ENCODE assay signal across 2 cellular contexts in the genomic region with DNA sequence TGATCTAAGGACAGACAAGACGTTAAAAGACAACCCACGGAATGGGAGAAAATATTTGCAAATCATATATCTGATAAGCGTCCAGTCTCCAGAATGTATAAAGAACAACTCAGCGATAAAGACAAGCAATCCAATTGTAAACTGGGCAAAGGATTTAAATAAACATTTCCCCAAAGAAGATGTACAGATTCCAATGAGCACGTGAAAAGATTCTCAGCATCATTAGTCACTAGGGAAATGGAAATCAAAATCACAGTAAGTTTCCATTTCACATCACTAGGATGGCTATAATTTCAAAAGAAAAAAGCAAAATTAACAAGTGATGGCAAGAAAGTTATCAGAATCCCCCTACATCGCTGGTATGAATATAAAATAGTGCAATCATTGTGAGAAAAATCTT.
TF ChIP-seq lines count a peak whose summit lies in the region.

No MANE protein-coding gene starts in this region.

TF ChIP-seq in A549, 52 proteins besides CTCF, POLR2A, EP300 and RAD21:
- TF ChIP-seq RNF2 (IDR thresholded peaks at IDR 0.05; ENCODE audit: borderline replicate concordance, low read depth) (no peak), RFX5 (IDR thresholded peaks at IDR 0.05) (0 out of 2 replicates have a peak, but pooled peaks have one; percentile 29)

TF ChIP-seq in IMR-90, 13 proteins besides CTCF, POLR2A, EP300 and RAD21:
- TF ChIP-seq RFX5 (IDR thresholded peaks at IDR 0.05; ENCODE audit: low read depth, low read length), result peak; percentile 81; the same call in 1 of the 2 replicates
- 0 out of 2 replicates have a peak, but pooled peaks have one; percentile 11 for TF ChIP-seq BHLHE40 (IDR thresholded peaks at IDR 0.05; ENCODE audit: low read depth, low read length)
- TF ChIP-seq, protein P1, sequence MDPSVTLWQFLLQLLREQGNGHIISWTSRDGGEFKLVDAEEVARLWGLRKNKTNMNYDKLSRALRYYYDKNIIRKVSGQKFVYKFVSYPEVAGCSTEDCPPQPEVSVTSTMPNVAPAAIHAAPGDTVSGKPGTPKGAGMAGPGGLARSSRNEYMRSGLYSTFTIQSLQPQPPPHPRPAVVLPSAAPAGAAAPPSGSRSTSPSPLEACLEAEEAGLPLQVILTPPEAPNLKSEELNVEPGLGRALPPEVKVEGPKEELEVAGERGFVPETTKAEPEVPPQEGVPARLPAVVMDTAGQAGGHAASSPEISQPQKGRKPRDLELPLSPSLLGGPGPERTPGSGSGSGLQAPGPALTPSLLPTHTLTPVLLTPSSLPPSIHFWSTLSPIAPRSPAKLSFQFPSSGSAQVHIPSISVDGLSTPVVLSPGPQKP (IDR thresholded peaks at IDR 0.05; ENCODE audit: borderline replicate concordance, low read depth, low read length), result no peak
- TF ChIP-seq CHD1 (IDR thresholded peaks at IDR 0.05; ENCODE audit: low read depth, low read length), result no peak
- no peak for TF ChIP-seq NFE2L2 (IDR thresholded peaks at IDR 0.05; ENCODE audit: low read depth, low read length)
- no peak for TF ChIP-seq MXI1 (IDR thresholded peaks at IDR 0.05; ENCODE audit: borderline replicate concordance, low read depth, low read length)
- TF ChIP-seq CEBPB (IDR thresholded peaks at IDR 0.05; ENCODE audit: low read depth, low read length), result no peak
- no peak for TF ChIP-seq RCOR1 (IDR thresholded peaks at IDR 0.05; ENCODE audit: insufficient replicate concordance, low read length)
